In the genomic region with DNA sequence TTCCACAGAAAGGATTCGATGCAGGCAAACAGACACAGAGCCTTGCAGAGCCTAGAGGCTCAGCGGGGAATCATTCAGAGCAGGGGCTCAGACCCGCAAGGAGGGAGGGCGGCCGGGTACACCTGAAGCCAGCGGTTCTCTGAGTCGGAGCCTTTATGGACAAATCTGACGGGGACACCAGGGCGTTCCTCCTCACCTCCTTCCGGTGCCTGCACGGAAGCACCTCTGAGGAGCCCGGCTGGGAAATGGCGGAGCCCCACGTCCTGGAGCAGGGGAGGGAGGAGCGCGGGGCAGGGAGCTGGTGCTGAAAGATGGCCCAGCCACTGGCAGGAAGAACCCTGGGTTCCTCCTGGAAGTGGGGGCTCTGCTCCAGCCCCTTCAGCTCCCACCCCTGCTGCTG, we compare ENCODE assay signal across 1 cellular context.
TF ChIP-seq lines count a peak whose summit lies in the region.

No MANE protein-coding gene starts in this region.

TF ChIP-seq in WTC11, 78 proteins besides CTCF, POLR2A, EP300 and RAD21 (continued from another document):
- TF ChIP-seq, protein P1, sequence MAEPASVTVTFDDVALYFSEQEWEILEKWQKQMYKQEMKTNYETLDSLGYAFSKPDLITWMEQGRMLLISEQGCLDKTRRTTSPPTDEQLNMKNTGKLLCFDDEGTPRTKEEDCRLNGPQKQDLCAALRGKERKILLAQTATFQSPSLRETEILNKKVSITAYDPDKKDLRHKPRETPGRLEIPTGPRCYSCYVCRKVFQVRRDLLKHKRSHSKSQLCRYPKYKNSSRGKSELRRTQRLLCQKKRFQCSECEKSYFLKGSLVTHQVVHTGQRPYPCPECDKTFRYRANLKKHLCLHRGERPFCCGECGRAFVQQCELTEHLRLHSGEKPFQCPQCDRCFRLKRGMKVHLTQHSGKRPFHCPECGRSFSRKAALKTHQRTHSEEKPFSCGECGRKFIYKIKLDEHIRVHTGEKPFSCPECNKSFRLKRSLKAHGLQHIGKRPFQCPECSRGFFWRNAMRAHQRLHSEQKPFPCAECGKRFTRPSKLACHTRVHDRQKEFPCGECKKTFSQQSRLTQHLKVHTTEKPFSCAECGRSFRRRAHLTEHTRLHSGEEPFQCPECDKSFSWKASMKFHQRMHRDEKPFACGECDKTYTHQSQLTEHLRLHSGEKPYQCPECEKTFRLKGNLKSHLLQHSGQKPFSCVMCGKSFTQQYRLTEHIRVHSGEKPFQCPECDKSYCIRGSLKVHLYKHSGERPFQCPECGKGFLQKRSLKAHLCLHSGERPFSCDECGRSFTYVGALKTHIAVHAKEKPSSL (CRISPR knock-in tag; conservative IDR thresholded peaks at IDR 0.05): no peak
- TF ChIP-seq, protein P2, sequence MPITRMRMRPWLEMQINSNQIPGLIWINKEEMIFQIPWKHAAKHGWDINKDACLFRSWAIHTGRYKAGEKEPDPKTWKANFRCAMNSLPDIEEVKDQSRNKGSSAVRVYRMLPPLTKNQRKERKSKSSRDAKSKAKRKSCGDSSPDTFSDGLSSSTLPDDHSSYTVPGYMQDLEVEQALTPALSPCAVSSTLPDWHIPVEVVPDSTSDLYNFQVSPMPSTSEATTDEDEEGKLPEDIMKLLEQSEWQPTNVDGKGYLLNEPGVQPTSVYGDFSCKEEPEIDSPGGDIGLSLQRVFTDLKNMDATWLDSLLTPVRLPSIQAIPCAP (CRISPR knock-in tag; IDR thresholded peaks at IDR 0.05): no peak
